13 cellular contexts compared by ENCODE assay signal in genomic region chr1:24911651-24912144, GRCh38. TPM values are rescaled to one million over a fixed set of nuclear protein-coding genes. Genes with fewer than 3 reads are reported as not detected.
A peak's percentile ranks its signal among the peaks of the same experiment; 100 is the strongest.
DNase-seq lines count a peak whose midpoint lies in the region; ATAC-seq, FAIRE-seq and TF ChIP-seq lines count a peak whose summit lies in the region.
"Had no signal": no experiment of that assay in that cellular context is flagged by ENCODE, and none has a peak within 500 bp of the region (broad histone marks: within the 10 kb centered on the region; RNA-seq: fewer than 3 reads in every experiment).

No MANE protein-coding gene starts in this region.

- no peak for TF ChIP-seq EP300 in K562 (IDR thresholded peaks at IDR 0.05; ENCODE audit: low read length)

- no peaks in the 10 kb centered on the region for H4K20me1 ChIP-seq in IMR-90 (ENCODE audit: insufficient read depth, low read length)
- H4K20me1 ChIP-seq in K562 (replicated peaks; ENCODE audit: control insufficient read depth, insufficient read depth, low read length), result no peaks in the 10 kb centered on the region

- H3K4me2 ChIP-seq in IMR-90 (ENCODE audit: low read depth, low read length), result no peak overlapping the region
- 0 out of 2 replicates have a peak overlapping the region, but pooled peaks have one; percentile 6 for H3K4me2 ChIP-seq in K562 (ENCODE audit: insufficient read depth, low read length)
- H3K4me2 ChIP-seq: BLaER1 treated with 17β-estradiol and CSF1 and Interleukin-3, amounts not matched to agents 10 nM and 100 nM had no signal

- peak overlapping the region; percentile 72 for H3K27ac ChIP-seq in CD4-positive, alpha-beta T cell (ENCODE audit: low read depth, low read length)
- no peak overlapping the region for H3K27ac ChIP-seq in IMR-90 (ENCODE audit: insufficient read depth, low read length)
- no peak overlapping the region for H3K27ac ChIP-seq in K562 (ENCODE audit: extremely low read depth, low read depth, low read length)
- H3K27ac ChIP-seq: BLaER1 treated with 17β-estradiol and CSF1 and Interleukin-3, amounts not matched to agents 10 nM and 100 nM; foreskin keratinocyte had no signal

- H4K8ac ChIP-seq in IMR-90 (ENCODE audit: low read depth in 2 of 2, low read length in 2 of 2), result no peak overlapping the region; a peak in 1 of 4 replicates

- H3K56ac ChIP-seq in IMR-90 (ENCODE audit: extremely low read depth, insufficient read depth, low read length), result no peak overlapping the region

- H3K36me3 Mint-ChIP-seq in CD4-positive, alpha-beta T cell (ENCODE audit: low read depth), result peaks cover 90% of the 10 kb centered on the region
- H3K36me3 Mint-ChIP-seq in natural killer cell treated with Interleukin-12 subunit alpha and Interleukin-12 subunit beta and Interleukin-15 and Interleukin-18, amount 100 ng/mL, for 72 hours, result peaks cover 26% of the 10 kb centered on the region
- no peaks in the 10 kb centered on the region for H3K36me3 Mint-ChIP-seq in chondrocyte (ENCODE audit: low read depth)

- H3K9me1 ChIP-seq in IMR-90 (ENCODE audit: insufficient read depth, low read length), result no peaks in the 10 kb centered on the region
- H3K9me1 ChIP-seq in K562 (ENCODE audit: control insufficient read depth, insufficient read depth, low read length), result no peaks in the 10 kb centered on the region

- H2BK20ac ChIP-seq in IMR-90 (ENCODE audit: low read depth, low read length), result no peak overlapping the region

- H3K27ac Mint-ChIP-seq in CD4-positive, alpha-beta T cell, result peak overlapping the region; percentile 99
- peak overlapping the region; percentile 89 to 93 for H3K27ac Mint-ChIP-seq in natural killer cell treated with Interleukin-12 subunit alpha and Interleukin-12 subunit beta and Interleukin-15 and Interleukin-18, amount 100 ng/mL, for 72 hours
- H3K27ac Mint-ChIP-seq in chondrocyte (ENCODE audit: unreplicated experiment), result no peak overlapping the region
- H3K27ac Mint-ChIP-seq: HFFc6 had no signal

- H3K27me3 Mint-ChIP-seq in CD4-positive, alpha-beta T cell, result no peaks in the 10 kb centered on the region
- H3K27me3 Mint-ChIP-seq in natural killer cell treated with Interleukin-12 subunit alpha and Interleukin-12 subunit beta and Interleukin-15 and Interleukin-18, amount 100 ng/mL, for 72 hours, result no peaks in the 10 kb centered on the region
- H3K27me3 Mint-ChIP-seq in chondrocyte (ENCODE audit: low read depth), result no peaks in the 10 kb centered on the region

- no peak for TF ChIP-seq CTCF in CD4-positive, alpha-beta T cell (IDR thresholded peaks at IDR 0.05)
- TF ChIP-seq CTCF in IMR-90 (conservative IDR thresholded peaks at IDR 0.05; ENCODE audit: low read depth, low read length), result no peak
- TF ChIP-seq CTCF in K562 (IDR thresholded peaks at IDR 0.05 in 2 of 3, conservative IDR thresholded peaks at IDR 0.05 in 1 of 3; ENCODE audit: insufficient read depth in 2 of 3, low read depth in 1 of 3, low read length in 3 of 3), result no peak
- TF ChIP-seq CTCF in chondrocyte (IDR thresholded peaks at IDR 0.05), result no peak

- no peak overlapping the region; the same call in 1 of the 2 replicates for H4K91ac ChIP-seq in IMR-90 (ENCODE audit: insufficient read depth, low read depth, low read length)

- H3K79me1 ChIP-seq in IMR-90 (ENCODE audit: low read depth in 1 of 2, low read length in 2 of 2), result no peaks in the 10 kb centered on the region

- BruUV-seq in IMR-90 (replicated peaks; lab: Mats Ljungman, UMichigan) (no TSS peak), K562 (replicated peaks; lab: Mats Ljungman, UMichigan) (no TSS peak)

- H3K4me3 Mint-ChIP-seq in CD4-positive, alpha-beta T cell, result peak overlapping the region; percentile 67
- H3K4me3 Mint-ChIP-seq in natural killer cell treated with Interleukin-12 subunit alpha and Interleukin-12 subunit beta and Interleukin-15 and Interleukin-18, amount 100 ng/mL, for 72 hours, result peak overlapping the region; percentile 85
- H3K4me3 Mint-ChIP-seq in chondrocyte (ENCODE audit: unreplicated experiment), result no peak overlapping the region
- H3K4me3 Mint-ChIP-seq: HFFc6 had no signal

- in situ Hi-C loops in IMR-90 (cut with MboI; ENCODE audit: low sequenced_read_pairs), result no loop called here
- in situ Hi-C loops in K562 (cut with MboI), result no loop called here

- peak overlapping the region; percentile 5 for H2AK9ac ChIP-seq in IMR-90 (replicated peaks; ENCODE audit: low read depth, low read length, poor library complexity)

- no peak overlapping the region for H2AFZ ChIP-seq in IMR-90 (replicated peaks; ENCODE audit: low read length, poor library complexity)
- H2AFZ ChIP-seq in K562 (ENCODE audit: low read depth, low read length), result peak overlapping the region; percentile 72

- H3K79me2 ChIP-seq in K562 (ENCODE audit: control insufficient read depth, insufficient read depth, low read length), result no peaks in the 10 kb centered on the region

- H3K23ac ChIP-seq in IMR-90 (ENCODE audit: low read depth, low read length), result no peak overlapping the region

- no peaks in the 10 kb centered on the region for H3K9me3 ChIP-seq in CD4-positive, alpha-beta T cell (ENCODE audit: control insufficient read depth, low read length)
- H3K9me3 ChIP-seq in IMR-90 (ENCODE audit: control insufficient read depth, insufficient read depth, low read length) (peaks cover 1% of the 10 kb centered on the region; the same call in 1 of the 2 replicates), K562 (replicated peaks; ENCODE audit: control insufficient read depth, insufficient read depth, low read depth, low read length) (no peaks in the 10 kb centered on the region; the same call in 1 of the 2 replicates)

- H3K14ac ChIP-seq in IMR-90 (replicated peaks; ENCODE audit: low read depth, low read length), result 0 out of 2 replicates have a peak overlapping the region, but pooled peaks have one; percentile 10

- no peak overlapping the region for H3K4ac ChIP-seq in IMR-90 (ENCODE audit: low read depth, low read length)

- no peaks in the 10 kb centered on the region for H3K27me3 ChIP-seq in CD4-positive, alpha-beta T cell (ENCODE audit: control insufficient read depth, insufficient read depth, low read length)
- H3K27me3 ChIP-seq in IMR-90 (ENCODE audit: control insufficient read depth, insufficient read depth, low read length) (no peaks in the 10 kb centered on the region; the same call in 1 of the 2 replicates), K562 (ENCODE audit: control insufficient read depth in 2 of 2, insufficient read depth in 2 of 2, low read length in 2 of 2) (peaks cover 5 to 22% of the 10 kb centered on the region in 2 experiments; a peak in 4 of 5 replicates)
- H3K27me3 ChIP-seq: foreskin keratinocyte had no signal

- no peak for ATAC-seq in CD4-positive, alpha-beta T cell (ENCODE audit: poor library complexity)
- ATAC-seq in IMR-90 (ENCODE audit: low read depth) (no peak), K562 (no peak), HG02588 (IDR thresholded peaks at IDR 0.05; ENCODE audit: unreplicated experiment) (no peak)
- no peak for ATAC-seq in natural killer cell treated with Interleukin-12 subunit alpha and Interleukin-12 subunit beta and Interleukin-15 and Interleukin-18, amount 100 ng/mL, for 72 hours
- ATAC-seq: foreskin keratinocyte had no signal

- H3K36me3 ChIP-seq in IMR-90 (ENCODE audit: control insufficient read depth, insufficient read depth, low read length) (no peaks in the 10 kb centered on the region), K562 (ENCODE audit: control insufficient read depth, insufficient read depth, low read length) (no peaks in the 10 kb centered on the region)
- H3K36me3 ChIP-seq: BLaER1 treated with 17β-estradiol and CSF1 and Interleukin-3, amounts not matched to agents 10 nM and 100 nM had no signal

- no peak for DNase-seq in CD4-positive, alpha-beta T cell
- DNase-seq in IMR-90 (no peak), K562 (ENCODE audit: extremely low read depth in 1 of 4, low spot score in 3 of 4) (no peak), activated gamma-delta T cell (lab: John Stamatoyannopoulos, UW) (no peak), chondrocyte (ENCODE audit: low spot score) (no peak), HuH-7.5 (ENCODE audit: low spot score) (no peak)
- no peak for DNase-seq in natural killer cell treated with Interleukin-12 subunit alpha and Interleukin-12 subunit beta and Interleukin-15 and Interleukin-18, amount 100 ng/mL, for 72 hours (ENCODE audit: low spot score)
- DNase-seq: foreskin keratinocyte, HFFc6, NCI-H226 had no signal

- H4K5ac ChIP-seq in IMR-90 (ENCODE audit: low read depth, low read length), result no peak overlapping the region

- H3K9me3 Mint-ChIP-seq in CD4-positive, alpha-beta T cell, result no peaks in the 10 kb centered on the region
- no peaks in the 10 kb centered on the region for H3K9me3 Mint-ChIP-seq in natural killer cell treated with Interleukin-12 subunit alpha and Interleukin-12 subunit beta and Interleukin-15 and Interleukin-18, amount 100 ng/mL, for 72 hours
- peaks cover 3% of the 10 kb centered on the region for H3K9me3 Mint-ChIP-seq in chondrocyte (ENCODE audit: low read depth)

- TF ChIP-seq RAD21 in IMR-90 (IDR thresholded peaks at IDR 0.05; ENCODE audit: low read length), result no peak
- TF ChIP-seq RAD21 in K562 (CRISPR knock-in tag; conservative IDR thresholded peaks at IDR 0.05 in 1 of 2, IDR thresholded peaks at IDR 0.05 in 1 of 2), result no peak

- H3K9ac ChIP-seq in IMR-90 (ENCODE audit: low read depth, low read length), result no peak overlapping the region
- no peak overlapping the region for H3K9ac ChIP-seq in K562 (ENCODE audit: insufficient read depth in 1 of 2, low read depth in 2 of 2, low read length in 2 of 2)
- H3K9ac ChIP-seq: BLaER1 treated with 17β-estradiol and CSF1 and Interleukin-3, amounts not matched to agents 10 nM and 100 nM had no signal

- no peak overlapping the region for H2BK120ac ChIP-seq in IMR-90 (ENCODE audit: low read depth, low read length)

- 77% methylated on average over 7 of the region's 19 CpGs; no CpG with 5 or more reads in 1 of the 2 experiments for WGBS in IMR-90 (ENCODE audit: extremely low coverage in 2 of 2, insufficient read length in 1 of 2), 2 experiments
- WGBS in K562 (ENCODE audit: insufficient coverage, low coverage, missing lambda C conversion rate), result 57% methylated on average over 18 of the region's 19 CpGs

- H2AK5ac ChIP-seq in IMR-90 (ENCODE audit: low read depth, low read length), result no peak overlapping the region

- peaks cover 44% of the 10 kb centered on the region for H3K4me1 Mint-ChIP-seq in CD4-positive, alpha-beta T cell (ENCODE audit: low read depth)
- peaks cover 66 to 73% of the 10 kb centered on the region in 2 donors for H3K4me1 Mint-ChIP-seq in natural killer cell treated with Interleukin-12 subunit alpha and Interleukin-12 subunit beta and Interleukin-15 and Interleukin-18, amount 100 ng/mL, for 72 hours (ENCODE audit: low read depth in 2 of 2)
- H3K4me1 Mint-ChIP-seq in chondrocyte (ENCODE audit: low read depth), result peaks cover 6% of the 10 kb centered on the region

- FAIRE-seq in K562 (lab: Jason Lieb, UNC), result no peak
- FAIRE-seq: GM18507 had no signal

- no peak overlapping the region for H2BK15ac ChIP-seq in IMR-90 (ENCODE audit: low read depth, low read length)

- no peak overlapping the region for H3K18ac ChIP-seq in IMR-90 (ENCODE audit: low read depth, low read length)

- H3K4me1 ChIP-seq in IMR-90 (ENCODE audit: control insufficient read depth, insufficient read depth, low read length) (peaks cover 4% of the 10 kb centered on the region; the same call in 1 of the 2 replicates), K562 (replicated peaks in 1 of 2; ENCODE audit: control insufficient read depth in 2 of 2, insufficient read depth in 2 of 2, low read length in 2 of 2) (peaks cover 6 to 28% of the 10 kb centered on the region in 2 experiments)
- H3K4me1 ChIP-seq: foreskin keratinocyte had no signal

- CTCF ChIA-PET in CD4-positive, alpha-beta T cell (lab: Charles Lee), result interaction anchor here (0.7 to 1.4 kb wide), 6 partner anchors 12 to 189 kb away, joined by 3 to 5 read pairs (median 3); partner anchors contain the start of gene RUNX3
- CTCF ChIA-PET in IMR-90 (lab: Yijun Ruan, JAX) (interaction anchor here (0.6 to 1.4 kb wide), 2 partner anchors 13 to 60 kb away, joined by 3 to 4 read pairs; no protein-coding TSS in a partner anchor), K562 (lab: Yijun Ruan, JAX; ENCODE audit: low intra/inter-chr PET ratio) (no interaction called here)

- dilution Hi-C loops in IMR-90 (cut with HindIII; ENCODE audit: low sequenced_read_pairs, unreplicated experiment), result no loop called here

- TF ChIP-seq POLR2A in IMR-90 (IDR thresholded peaks at IDR 0.05; ENCODE audit: low read depth, low read length) (no peak), K562 (conservative IDR thresholded peaks at IDR 0.05) (no peak)

- POLR2A ChIA-PET in CD4-positive, alpha-beta T cell (lab: Charles Lee), result interaction anchor here (1.1 to 6.4 kb wide), 7 partner anchors 13 to 126 kb away, joined by 3 to 121 read pairs (median 4); partner anchors contain the start of gene RUNX3
- POLR2A ChIA-PET in IMR-90 (lab: Charles Lee; ENCODE audit: unreplicated experiment) (no interaction called here), K562 (lab: Yijun Ruan, JAX) (interaction anchor here (0.6 to 1.4 kb wide), 3 partner anchors 14 to 18 kb away, joined by 3 to 6 read pairs (median 3); no protein-coding TSS in a partner anchor)

- no peak overlapping the region for H3K4me3 ChIP-seq in IMR-90 (ENCODE audit: insufficient read depth, low read depth, low read length)
- H3K4me3 ChIP-seq in K562, result no peak overlapping the region
- H3K4me3 ChIP-seq: BLaER1 treated with 17β-estradiol and CSF1 and Interleukin-3, amounts not matched to agents 10 nM and 100 nM had no signal

- H2BK5ac ChIP-seq in IMR-90 (ENCODE audit: low read depth, low read length, poor library complexity, severe bottlenecking), result no peak overlapping the region

- intact Hi-C loops in CD4-positive, alpha-beta T cell (cut with DNase I, micrococcal nuclease), result no loop called here
- intact Hi-C loops in IMR-90 (cut with micrococcal nuclease), result no loop called here
- intact Hi-C loops in K562 (cut with micrococcal nuclease), result no loop called here

RNA-seq across cellular contexts. Expression of gene RUNX3, which starts 18.4 kb away (rescaled TPM):
- 100 to 1,000 TPM; 202 to 209 TPM for total RNA-seq in CD4-positive, alpha-beta T cell
- total RNA-seq in IMR-90 (2012; rRNA removed), result not detected in 2 replicates
- polyA plus RNA-seq in IMR-90 (2012; rRNA removed), result 0.07 TPM in 2 replicates
- 0.01 and 0.04 TPM in 2 replicates for polyA plus RNA-seq in IMR-90 (2012; cell fraction: cytosol; rRNA removed)
- 0.02 TPM in 1 of 2 replicates, not detected in the other for polyA plus RNA-seq in IMR-90 (2012; cell fraction: nucleus; rRNA removed; ENCODE audit: low replicate concordance)
- total RNA-seq in K562 (2011; cell fraction: chromatin; rRNA removed; ENCODE audit: low replicate concordance), result 0.21 TPM in 1 of 2 replicates, not detected in the other
- 0.13 TPM in 1 of 2 replicates, not detected in the other for total RNA-seq in K562 (2011; cell fraction: nucleolus; rRNA removed)
- not detected in 2 replicates for total RNA-seq in K562 (2011; cell fraction: nucleoplasm; rRNA removed)
- 0.09 and 0.16 TPM in 2 replicates for total RNA-seq in K562 (2014; rRNA removed)
- 0.03 and 0.04 TPM in 2 replicates for total RNA-seq in K562 (2014; rRNA removed; fragmentation: Illumina TruSeq; extraction: Trizol)
- total RNA-seq in K562 (2015; rRNA removed; fragmentation: Illumina TruSeq; extraction: Trizol), result 0.11 and 0.22 TPM in 2 replicates
- 0.64 and 1.1 TPM in 2 replicates for total RNA-seq in K562 (2021)
- polyA plus RNA-seq in K562 (2011; rRNA removed), result 0.03 TPM in 2 replicates
- 0.03 TPM in 1 of 2 replicates, not detected in the other for polyA plus RNA-seq in K562 (2011; cell fraction: cytosol; rRNA removed)
- polyA plus RNA-seq in K562 (2011; cell fraction: nucleus; rRNA removed), result 0.18 TPM in 1 of 2 replicates, not detected in the other
- 0.36 and 0.46 TPM in 2 replicates for polyA plus RNA-seq in K562 (2012)
- polyA plus RNA-seq in K562 (2014; fragmentation: Illumina TruSeq; extraction: Trizol), result 0.19 and 0.39 TPM in 2 replicates
- under 1 TPM; 0.01 to 0.04 TPM for polyA plus RNA-seq in K562 (2014; fragmentation: Nextera tagmentation; extraction: Ambion mirVana)
- 0.29 and 0.62 TPM in 2 replicates for polyA plus RNA-seq in K562 (2014; rRNA removed)
- polyA minus RNA-seq in K562 (2011; rRNA and poly(A)+ RNA removed), result not detected in 2 replicates
- polyA minus RNA-seq in K562 (2011; cell fraction: cytosol; rRNA and poly(A)+ RNA removed), result not detected in 2 replicates
- polyA minus RNA-seq in K562 (2011; cell fraction: nucleus; rRNA and poly(A)+ RNA removed), result not detected in 2 replicates
- 100 to 1,000 TPM; 177 to 186 TPM for total RNA-seq in natural killer cell treated with Interleukin-12 subunit alpha and Interleukin-12 subunit beta and Interleukin-15 and Interleukin-18, amount 100 ng/mL, for 72 hours
- total RNA-seq in chondrocyte, result 1.8 to 2.9 TPM in 2 of 3 replicates, not detected in the other
- total RNA-seq: foreskin keratinocyte, HFFc6 had no signal

Comparison
In these comparisons a context has a peak if more than half of its experiments do, and no peak if none do; other contexts are left out.
1. RNA of gene RUNX3, which starts 18.4 kb away (total RNA-seq): 202 to 209 TPM in CD4-positive, alpha-beta T cell and 177 to 186 TPM in natural killer cell treated with Interleukin-12 subunit alpha and Interleukin-12 subunit beta and Interleukin-15 and Interleukin-18, amount 100 ng/mL, for 72 hours; 1.8 to 2.9 TPM in chondrocyte, 0.03 to 1.1 TPM in K562 and not detected in IMR-90; every median in the first group is over 10 times any median in the second.